In genomic region chr15:56759450-56759845, GRCh38 we compare ENCODE assay signal across 12 cellular contexts. TPM values are rescaled to one million over a fixed set of nuclear protein-coding genes. Genes with fewer than 3 reads are reported as not detected.
DNase-seq lines count a peak whose midpoint lies in the region; ATAC-seq and TF ChIP-seq lines count a peak whose summit lies in the region.
"Had no signal": no experiment of that assay in that cellular context is flagged by ENCODE, and none has a peak within 500 bp of the region (broad histone marks: within the 10 kb centered on the region; RNA-seq: fewer than 3 reads in every experiment).

No MANE protein-coding gene starts in this region.

- CTCF ChIA-PET in OCI-LY7 (lab: Charles Lee; ENCODE audit: unreplicated experiment) = no interaction called here

- peaks cover 25% of the 10 kb centered on the region for H3K4me1 ChIP-seq in RWPE2 (ENCODE audit: insufficient read depth, poor library complexity, severe bottlenecking)
- H3K4me1 ChIP-seq in OCI-LY7 (ENCODE audit: insufficient read depth, low read length, poor library complexity, severe bottlenecking) = peaks cover 8% of the 10 kb centered on the region
- H3K4me1 ChIP-seq: neural progenitor cell had no signal

- POLR2A ChIA-PET in OCI-LY7 (lab: Charles Lee) = interaction anchor here (1.1 to 1.8 kb wide), 2 partner anchors 15 to 29 kb away, joined by 3 to 5 read pairs; no protein-coding TSS in a partner anchor

- no peak overlapping the region for H2AFZ ChIP-seq in OCI-LY7 (ENCODE audit: low read length)
- H2AFZ ChIP-seq: neural progenitor cell had no signal

- DNase-seq in GF-D8 (lab: John Stamatoyannopoulos, UW) = peak; percentile 59
- peak; percentile 77 for DNase-seq in RWPE2 (ENCODE audit: low spot score)
- DNase-seq in fibroblast of peridontal ligament (ENCODE audit: extremely low read depth) = peak; percentile 81
- DNase-seq in skeletal muscle cell (ENCODE audit: low read depth) = peak; percentile 86
- no peak for DNase-seq in OCI-LY7 (ENCODE audit: low spot score)
- DNase-seq: activated CD4-positive, alpha-beta T cell treated with anti-CD3 and anti-CD28 coated beads for 48 hours; amygdala had no signal

- no peaks in the 10 kb centered on the region for H3K9me3 ChIP-seq in RWPE2 (ENCODE audit: severe bottlenecking)
- no peaks in the 10 kb centered on the region for H3K9me3 ChIP-seq in OCI-LY7 (ENCODE audit: low read length)

- H3K36me3 ChIP-seq in RWPE2 (ENCODE audit: low read depth) (no peaks in the 10 kb centered on the region), OCI-LY7 (ENCODE audit: insufficient read depth, low read length) (no peaks in the 10 kb centered on the region)
- H3K36me3 ChIP-seq: neural progenitor cell had no signal

- TF ChIP-seq CTCF in RWPE2 (IDR thresholded peaks at IDR 0.05; ENCODE audit: poor library complexity, severe bottlenecking) (no peak), OCI-LY7 (conservative IDR thresholded peaks at IDR 0.05; ENCODE audit: low read length) (no peak)

- no peaks in the 10 kb centered on the region for H3K79me2 ChIP-seq in OCI-LY7 (ENCODE audit: insufficient read depth, low read depth, low read length)

- intact Hi-C loops in OCI-LY7 (cut with micrococcal nuclease; ENCODE audit: unreplicated experiment) = no loop called here

- no TSS peak for BruUV-seq in OCI-LY7 (replicated peaks; lab: Mats Ljungman, UMichigan)

- H3K27ac ChIP-seq in RWPE2 (ENCODE audit: poor library complexity, severe bottlenecking) (peak overlapping the region; percentile 44), OCI-LY7 (ENCODE audit: low read depth, low read length, poor library complexity, severe bottlenecking) (no peak overlapping the region)
- H3K27ac ChIP-seq: neural progenitor cell had no signal

- no peak overlapping the region for H3K4me2 ChIP-seq in OCI-LY7 (ENCODE audit: low read length)
- H3K4me2 ChIP-seq: neural progenitor cell had no signal

- ATAC-seq in RWPE2 (ENCODE audit: low read depth) (peak; percentile 61), GM18867 (IDR thresholded peaks at IDR 0.05; ENCODE audit: unreplicated experiment) (no peak), esophagus mucosa (no peak), GM19455 (IDR thresholded peaks at IDR 0.05; ENCODE audit: unreplicated experiment) (no peak)
- ATAC-seq: Panc1 had no signal

- H4K20me1 ChIP-seq in OCI-LY7 (ENCODE audit: insufficient read depth, low read length) = no peaks in the 10 kb centered on the region

- no peaks in the 10 kb centered on the region for H3K27me3 ChIP-seq in RWPE2 (ENCODE audit: insufficient read depth, poor library complexity, severe bottlenecking)
- H3K27me3 ChIP-seq: neural progenitor cell had no signal

- H3K4me3 ChIP-seq in RWPE2 (ENCODE audit: severe bottlenecking) (no peak overlapping the region), skeletal muscle cell (ENCODE audit: low read depth, low read length) (no peak overlapping the region), OCI-LY7 (ENCODE audit: low read depth, low read length, poor library complexity, severe bottlenecking) (no peak overlapping the region)
- H3K4me3 ChIP-seq: neural progenitor cell had no signal

- H3K9me2 ChIP-seq in OCI-LY7 (ENCODE audit: insufficient read depth, low read length) = no peaks in the 10 kb centered on the region

RNA-seq across cellular contexts. Expression of gene ZNF280D, which starts 26.1 kb away (rescaled TPM):
- total RNA-seq in OCI-LY7 (2014; rRNA removed; shearing (Covaris generic)) = 7.1 and 10.7 TPM in 2 replicates
- total RNA-seq in OCI-LY7 (2022) = 23.4 and 26.8 TPM in 2 replicates
- 14.6 TPM for total RNA-seq in esophagus mucosa
